In genomic region chrX:139931646-139932076, GRCh38 we compare ENCODE assay signal across 8 cellular contexts. TPM values are rescaled to one million over a fixed set of nuclear protein-coding genes. Genes with fewer than 3 reads are reported as not detected.
DNase-seq lines count a peak whose midpoint lies in the region; ATAC-seq, FAIRE-seq and TF ChIP-seq lines count a peak whose summit lies in the region.

No MANE protein-coding gene starts in this region.

- H3K9ac ChIP-seq in keratinocyte (ENCODE audit: control insufficient read depth, extremely low read depth, insufficient read depth, low read length) (peak overlapping the region; percentile 76), subcutaneous abdominal adipose tissue (ENCODE audit: low read length in 5 of 5) (peak overlapping the region in 4 of 5 donors; percentile 62 to 69 (median 64))

- H3K9me1 ChIP-seq in keratinocyte (ENCODE audit: control insufficient read depth, extremely low read depth, insufficient read depth, low read length) = no peaks in the 10 kb centered on the region

- dilution Hi-C loops in keratinocyte (cut with MboI; ENCODE audit: extremely low pct_ligation_motif_present, low sequenced_read_pairs) = no loop called here

- FAIRE-seq in keratinocyte (lab: Jason Lieb, UNC) = no peak

- DNase-seq in activated CD4-positive, CD25-positive, alpha-beta regulatory T cell (lab: John Stamatoyannopoulos, UW) = peak in 3 of 4 experiments; percentile 5 to 16 (median 8)
- DNase-seq in activated CD4-positive, CD25-positive, alpha-beta regulatory T cell treated with anti-CD3 and anti-CD28 coated beads, Interleukin-2, amount 50 U/mL, for 72 hours = no peak
- DNase-seq in activated T-helper 9 cell treated with anti-CD3 and anti-CD28 coated beads, Interleukin-2, amount 50 U/mL, for 16 hours (ENCODE audit: low read depth) = peak; percentile 0
- no peak for DNase-seq in keratinocyte (ENCODE audit: low read depth, low spot score)
- no peak for DNase-seq in NCI-H128 (lab: John Stamatoyannopoulos, UW; ENCODE audit: unreplicated experiment)
- no peak for DNase-seq in GM19238 (ENCODE audit: insufficient read length, low spot score)

- no peaks in the 10 kb centered on the region for H4K20me1 ChIP-seq in keratinocyte (ENCODE audit: control insufficient read depth, extremely low read depth, insufficient read depth, low read length)

- TF ChIP-seq CTCF in keratinocyte (optimal IDR thresholded peaks at IDR 0.05 in 1 of 3, IDR thresholded peaks at IDR 0.05 in 1 of 3, conservative IDR thresholded peaks at IDR 0.05 in 1 of 3; ENCODE audit: extremely low read depth in 1 of 3, insufficient read depth in 2 of 3, low read length in 3 of 3) = no peak

- no peak for ATAC-seq in HG03280 (IDR thresholded peaks at IDR 0.05; ENCODE audit: unreplicated experiment)

- H3K4me2 ChIP-seq in keratinocyte (ENCODE audit: control insufficient read depth, extremely low read depth, insufficient read depth, low read depth, low read length) = peak overlapping the region; percentile 73

- H3K9me3 ChIP-seq in keratinocyte (ENCODE audit: control insufficient read depth, low read depth, low read length) (no peaks in the 10 kb centered on the region), subcutaneous abdominal adipose tissue (ENCODE audit: control insufficient read depth in 5 of 5, low read length in 5 of 5) (no peaks in the 10 kb centered on the region)

- H3K27ac ChIP-seq in keratinocyte (ENCODE audit: control insufficient read depth, insufficient read depth, low read length) = peak overlapping the region; percentile 43
- H3K27ac ChIP-seq in subcutaneous abdominal adipose tissue (ENCODE audit: low read depth, low read length) = no peak overlapping the region

- H3K4me3 ChIP-seq in keratinocyte (ENCODE audit: control insufficient read depth in 2 of 3, extremely low read depth in 1 of 3, insufficient read depth in 2 of 3, low read depth in 1 of 3, low read length in 3 of 3) = peak overlapping the region; percentile 51 to 71 (median 69)
- peak overlapping the region; percentile 42 to 75 (median 72) for H3K4me3 ChIP-seq in subcutaneous abdominal adipose tissue (ENCODE audit: low read depth in 1 of 5, low read length in 5 of 5)

- H2AFZ ChIP-seq in keratinocyte (ENCODE audit: control insufficient read depth, low read length) = peak overlapping the region; percentile 46

- H3K4me1 ChIP-seq in keratinocyte (ENCODE audit: control insufficient read depth, extremely low read depth, insufficient read depth, low read length) (no peaks in the 10 kb centered on the region), subcutaneous abdominal adipose tissue (ENCODE audit: control insufficient read depth in 5 of 5, insufficient read depth in 5 of 5, low read length in 5 of 5) (peaks cover 0 to 14% (median 4%) of the 10 kb centered on the region in 5 donors)

- H3K79me2 ChIP-seq in keratinocyte (ENCODE audit: control insufficient read depth, insufficient read depth, low read length) = peaks cover 25% of the 10 kb centered on the region

- no peaks in the 10 kb centered on the region for H3K27me3 ChIP-seq in keratinocyte (ENCODE audit: control insufficient read depth, extremely low read depth, insufficient read depth, low read length)
- H3K27me3 ChIP-seq in subcutaneous abdominal adipose tissue (ENCODE audit: control insufficient read depth in 5 of 5, insufficient read depth in 4 of 5, low read length in 5 of 5) = peaks cover 0 to 3% (median 2%) of the 10 kb centered on the region in 5 donors

- no peaks in the 10 kb centered on the region for H3K36me3 ChIP-seq in keratinocyte (ENCODE audit: control insufficient read depth in 2 of 2, extremely low read depth in 1 of 2, insufficient read depth in 2 of 2, low read length in 2 of 2)
- H3K36me3 ChIP-seq in subcutaneous abdominal adipose tissue (ENCODE audit: control insufficient read depth in 5 of 5, insufficient read depth in 5 of 5, low read length in 5 of 5) = no peaks in the 10 kb centered on the region

RNA-seq across cellular contexts. Expression of gene ATP11C, which starts 1.2 kb away (rescaled TPM):
- polyA plus RNA-seq in keratinocyte = 7.8 to 14.0 TPM (median 8.3 TPM) in 3 replicates
- 7.6 TPM for polyA plus RNA-seq in keratinocyte (2011; ENCODE audit: low read depth)
- 2.9 and 6.9 TPM in 2 replicates for polyA plus RNA-seq in keratinocyte (2011; cell fraction: cytosol; rRNA removed)
- polyA plus RNA-seq in keratinocyte (2011; cell fraction: nucleus; rRNA removed) = 11.3 and 15.4 TPM in 2 replicates
- polyA plus RNA-seq in keratinocyte (2012; ENCODE audit: low replicate concordance) = 2.3 and 9.4 TPM in 2 replicates
- polyA minus RNA-seq in keratinocyte = 3.2 to 14.2 TPM (median 9.9 TPM) in 3 replicates
- 7.1 TPM for polyA minus RNA-seq in keratinocyte (2011; cell fraction: cytosol; rRNA and poly(A)+ RNA removed)
- polyA minus RNA-seq in keratinocyte (2011; cell fraction: nucleus; rRNA and poly(A)+ RNA removed) = 19.7 and 22.9 TPM in 2 replicates

RNA-seq across cellular contexts. Expression of gene CXorf66, which starts 33.7 kb away (rescaled TPM):
- not detected in 3 replicates for polyA plus RNA-seq in keratinocyte
- polyA plus RNA-seq in keratinocyte (2011; ENCODE audit: low read depth) = not detected
- not detected in 2 replicates for polyA plus RNA-seq in keratinocyte (2011; cell fraction: cytosol; rRNA removed)
- not detected in 2 replicates for polyA plus RNA-seq in keratinocyte (2011; cell fraction: nucleus; rRNA removed)
- not detected in 2 replicates for polyA plus RNA-seq in keratinocyte (2012; ENCODE audit: low replicate concordance)
- not detected in 3 replicates for polyA minus RNA-seq in keratinocyte
- polyA minus RNA-seq in keratinocyte (2011; cell fraction: cytosol; rRNA and poly(A)+ RNA removed) = not detected
- polyA minus RNA-seq in keratinocyte (2011; cell fraction: nucleus; rRNA and poly(A)+ RNA removed) = not detected in 2 replicates

Comparison
In these comparisons a context has a peak if more than half of its experiments do, and no peak if none do; other contexts are left out.
1. DNase-seq: peak in activated CD4-positive, CD25-positive, alpha-beta regulatory T cell (3 of 4) and activated T-helper 9 cell treated with anti-CD3 and anti-CD28 coated beads, Interleukin-2, amount 50 U/mL, for 16 hours (single experiment); none in activated CD4-positive, CD25-positive, alpha-beta regulatory T cell treated with anti-CD3 and anti-CD28 coated beads, Interleukin-2, amount 50 U/mL, for 72 hours (single experiment), keratinocyte (single experiment), NCI-H128 (single experiment) and GM19238 (single experiment).